In the genomic region with DNA sequence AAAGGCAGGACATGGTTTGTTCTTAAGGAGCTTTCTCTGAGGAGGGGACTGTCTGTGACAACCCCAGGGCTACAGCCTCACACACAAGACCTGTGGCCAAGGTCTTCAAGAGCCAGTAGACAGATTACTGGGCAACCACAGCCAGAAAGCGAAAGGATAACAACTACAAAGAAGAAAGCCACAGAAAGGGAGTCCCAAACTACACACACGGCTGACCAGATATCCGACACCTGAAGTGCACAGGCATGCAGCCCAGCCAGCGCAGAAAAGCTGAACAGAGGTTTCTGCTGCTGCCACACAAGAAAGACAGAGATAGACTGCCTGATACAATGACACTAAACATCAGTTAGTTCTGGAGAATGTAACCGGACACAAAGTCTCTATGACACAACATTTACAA, we compare ENCODE assay signal across 10 cellular contexts. TPM values are rescaled to one million over a fixed set of nuclear protein-coding genes. Genes with fewer than 3 reads are reported as not detected.
DNase-seq lines count a peak whose midpoint lies in the region; ATAC-seq and TF ChIP-seq lines count a peak whose summit lies in the region.
"Had no signal": no experiment of that assay in that cellular context is flagged by ENCODE, and none has a peak within 500 bp of the region (broad histone marks: within the 10 kb centered on the region; RNA-seq: fewer than 3 reads in every experiment).

No MANE protein-coding gene starts in this region.

- peak; percentile 83 for ATAC-seq in GM21390 (IDR thresholded peaks at IDR 0.05; ENCODE audit: unreplicated experiment)
- ATAC-seq in HG03280 (IDR thresholded peaks at IDR 0.05; ENCODE audit: unreplicated experiment), result peak; percentile 85
- peak; percentile 15 for ATAC-seq in memory B cell (ENCODE audit: low read depth)
- no peak for ATAC-seq in activated T-cell treated with anti-CD3 and anti-CD28 coated beads, Interleukin-2, amount 50 U/mL, for 4 hours

- H3K36me3 Mint-ChIP-seq in memory B cell, result peaks cover 26% of the 10 kb centered on the region
- peaks cover 32% of the 10 kb centered on the region for H3K36me3 Mint-ChIP-seq in activated T-cell treated with anti-CD3 and anti-CD28 coated beads, Interleukin-2, amount 50 U/mL, for 4 hours (ENCODE audit: insufficient read depth)

- H3K9me3 Mint-ChIP-seq in memory B cell, result no peaks in the 10 kb centered on the region
- H3K9me3 Mint-ChIP-seq in activated T-cell treated with anti-CD3 and anti-CD28 coated beads, Interleukin-2, amount 50 U/mL, for 4 hours, result no peaks in the 10 kb centered on the region
- H3K9me3 Mint-ChIP-seq: naive B cell had no signal

- DNase-seq in GM13977 (ENCODE audit: low spot score) (peak; percentile 87), memory B cell (ENCODE audit: low spot score in 2 of 2) (no peak), erythroblast (lab: John Stamatoyannopoulos, UW) (no peak), DMS153 treated with DMSO at 0.1 percent for 48 hours (lab: John Stamatoyannopoulos, UW; ENCODE audit: unreplicated experiment) (no peak), NCI-H2196 (lab: John Stamatoyannopoulos, UW; ENCODE audit: unreplicated experiment) (no peak)
- no peak for DNase-seq in activated T-cell treated with anti-CD3 and anti-CD28 coated beads, Interleukin-2, amount 50 U/mL, for 4 hours
- DNase-seq: naive B cell; stimulated activated CD4-positive, alpha-beta T cell treated with anti-CD3 and anti-CD28 coated beads, Interleukin-4, amount 100 ng/mL, for 4 hours had no signal

- no peaks in the 10 kb centered on the region for H3K27me3 Mint-ChIP-seq in memory B cell
- H3K27me3 Mint-ChIP-seq in activated T-cell treated with anti-CD3 and anti-CD28 coated beads, Interleukin-2, amount 50 U/mL, for 4 hours (ENCODE audit: low read depth), result no peaks in the 10 kb centered on the region
- H3K27me3 Mint-ChIP-seq: naive B cell had no signal

- no peak overlapping the region for H3K4me3 Mint-ChIP-seq in memory B cell
- H3K4me3 Mint-ChIP-seq in activated T-cell treated with anti-CD3 and anti-CD28 coated beads, Interleukin-2, amount 50 U/mL, for 4 hours, result no peak overlapping the region

- H3K4me1 Mint-ChIP-seq in memory B cell, result peaks cover 29% of the 10 kb centered on the region
- H3K4me1 Mint-ChIP-seq in activated T-cell treated with anti-CD3 and anti-CD28 coated beads, Interleukin-2, amount 50 U/mL, for 4 hours (ENCODE audit: low read depth), result peaks cover 26% of the 10 kb centered on the region

- peak overlapping the region; percentile 78 for H3K27ac Mint-ChIP-seq in memory B cell

- no peak for TF ChIP-seq CTCF in GM13977 (IDR thresholded peaks at IDR 0.05; ENCODE audit: extremely low read depth, insufficient read depth, missing control alignments)

- in situ Hi-C loops in GM13977 (cut with MboI; ENCODE audit: low pct_unique_long_range_greater_than_20kb, low sequenced_read_pairs, unreplicated experiment), result loop anchor here (10.0 kb wide), 1 partner anchor 55 kb away; no protein-coding TSS in a partner anchor

- TF ChIP-seq POLR2A in erythroblast (IDR thresholded peaks at IDR 0.05; ENCODE audit: low read length), result no peak

RNA-seq across cellular contexts. Expression of a gene that starts 21.4 kb away (rescaled TPM):
- total RNA-seq in activated T-cell treated with anti-CD3 and anti-CD28 coated beads, Interleukin-2, amount 50 U/mL, for 4 hours, result 100 to 1,000 TPM in 2 of 3 donors, 10 to 100 TPM in 1; 98.7 to 108 (median 106) TPM

Comparison
In these comparisons a context has a peak if more than half of its experiments do, and no peak if none do; other contexts are left out.
1. ATAC-seq: peak in GM21390 (single experiment), HG03280 (single experiment) and memory B cell (single experiment); none in activated T-cell treated with anti-CD3 and anti-CD28 coated beads, Interleukin-2, amount 50 U/mL, for 4 hours (0 of 2).